Comparison of ENCODE assay signal across 10 cellular contexts in genomic region chr2:25794544-25795276, GRCh38.
DNase-seq lines count a peak whose midpoint lies in the region; ATAC-seq and TF ChIP-seq lines count a peak whose summit lies in the region.
"Had no signal": no experiment of that assay in that cellular context is flagged by ENCODE, and none has a peak within 500 bp of the region (broad histone marks: within the 10 kb centered on the region; RNA-seq: fewer than 3 reads in every experiment).

No MANE protein-coding gene starts in this region.

- ATAC-seq in GM19468 (IDR thresholded peaks at IDR 0.05; ENCODE audit: extremely low read depth, unreplicated experiment): peak; percentile 53
- no peak for ATAC-seq in foreskin keratinocyte
- ATAC-seq: gastrocnemius medialis had no signal

- H3K79me2 ChIP-seq in Loucy (ENCODE audit: insufficient read depth, low read length): peaks cover 17% of the 10 kb centered on the region

- H2AFZ ChIP-seq in Loucy (ENCODE audit: low read length): no peak overlapping the region

- POLR2A ChIA-PET in GM10248 (lab: Yijun Ruan, JAX): no interaction called here

- H3K27me3 ChIP-seq in Loucy (ENCODE audit: insufficient read depth, low read length, poor library complexity, severe bottlenecking) (no peaks in the 10 kb centered on the region), foreskin keratinocyte (no peaks in the 10 kb centered on the region)
- H3K27me3 ChIP-seq in effector memory CD4-positive, alpha-beta T cell (replicated peaks; ENCODE audit: control insufficient read depth, insufficient read depth, low read length, poor library complexity, severe bottlenecking): no peaks in the 10 kb centered on the region
- H3K27me3 ChIP-seq: gastrocnemius medialis had no signal

- H4K20me1 ChIP-seq in Loucy (ENCODE audit: insufficient read depth, low read length, poor library complexity, severe bottlenecking): peaks cover 7% of the 10 kb centered on the region

- H3K9me2 ChIP-seq in Loucy (replicated peaks; ENCODE audit: low read depth, low read length): no peaks in the 10 kb centered on the region

- H3K4me3 ChIP-seq in Loucy (ENCODE audit: low read length, poor library complexity, severe bottlenecking): peak overlapping the region; percentile 58
- peak overlapping the region; percentile 30 for H3K4me3 ChIP-seq in effector memory CD4-positive, alpha-beta T cell (ENCODE audit: insufficient read depth, low read depth, low read length, poor library complexity, severe bottlenecking)
- H3K4me3 ChIP-seq: gastrocnemius medialis had no signal

- TF ChIP-seq CTCF in GM10248 (IDR thresholded peaks at IDR 0.05; ENCODE audit: control extremely low read depth, extremely low read depth, low read depth, missing control alignments): no peak
- TF ChIP-seq CTCF in Loucy (conservative IDR thresholded peaks at IDR 0.05; ENCODE audit: low read length): no peak
- no peak for TF ChIP-seq CTCF in foreskin keratinocyte (conservative IDR thresholded peaks at IDR 0.05)

- no peaks in the 10 kb centered on the region for H3K9me3 ChIP-seq in Loucy (ENCODE audit: insufficient read depth, low read depth, low read length)
- H3K9me3 ChIP-seq in effector memory CD4-positive, alpha-beta T cell (ENCODE audit: control insufficient read depth, low read length): no peaks in the 10 kb centered on the region
- H3K9me3 ChIP-seq: gastrocnemius medialis had no signal

- peak; percentile 55 for DNase-seq in GM10248 (ENCODE audit: extremely low spot score)
- DNase-seq in effector memory CD4-positive, alpha-beta T cell: no peak
- DNase-seq in NCI-H1694 treated with DMSO at 0.1 percent for 48 hours (lab: John Stamatoyannopoulos, UW): no peak
- DNase-seq in foreskin keratinocyte: no peak
- DNase-seq in NCI-H2171 treated with DMSO at 0.1 percent for 48 hours (lab: John Stamatoyannopoulos, UW): no peak
- DNase-seq in activated CD8-positive, alpha-beta memory T cell treated with anti-CD3 and anti-CD28 coated beads for 24 hours: no peak
- DNase-seq: gastrocnemius medialis, NCI-H2081 treated with DMSO at 0.1 percent for 48 hours had no signal

- peaks cover 28% of the 10 kb centered on the region for H3K36me3 ChIP-seq in Loucy (ENCODE audit: insufficient read depth, low read length)
- peaks cover 3% of the 10 kb centered on the region for H3K36me3 ChIP-seq in effector memory CD4-positive, alpha-beta T cell (ENCODE audit: control insufficient read depth, insufficient read depth, low read length)

- H3K4me1 ChIP-seq in Loucy (ENCODE audit: insufficient read depth, low read length, poor library complexity, severe bottlenecking) (peaks cover 29% of the 10 kb centered on the region), foreskin keratinocyte (no peaks in the 10 kb centered on the region)
- H3K4me1 ChIP-seq in effector memory CD4-positive, alpha-beta T cell (ENCODE audit: control insufficient read depth, insufficient read depth, low read length, poor library complexity, severe bottlenecking): peaks cover 27% of the 10 kb centered on the region
- H3K4me1 ChIP-seq: gastrocnemius medialis had no signal

- H3K9ac ChIP-seq in Loucy (ENCODE audit: low read depth, low read length, poor library complexity, severe bottlenecking): no peak overlapping the region

- H3K27ac ChIP-seq in effector memory CD4-positive, alpha-beta T cell (ENCODE audit: insufficient read depth, low read length, poor library complexity, severe bottlenecking): peak overlapping the region; percentile 70
- H3K27ac ChIP-seq in foreskin keratinocyte: no peak overlapping the region
- H3K27ac ChIP-seq: gastrocnemius medialis had no signal

- CTCF ChIA-PET in GM10248 (lab: Yijun Ruan, JAX): interaction anchor here (1.0 to 2.8 kb wide), 4 partner anchors 10 to 57 kb away, joined by 3 to 9 read pairs (median 4); no protein-coding TSS in a partner anchor

- no peaks in the 10 kb centered on the region for H3F3A ChIP-seq in Loucy (ENCODE audit: low read depth)

- peak overlapping the region; percentile 59 for H3K4me2 ChIP-seq in Loucy (ENCODE audit: low read depth, low read length, poor library complexity, severe bottlenecking)
